In the genomic region with DNA sequence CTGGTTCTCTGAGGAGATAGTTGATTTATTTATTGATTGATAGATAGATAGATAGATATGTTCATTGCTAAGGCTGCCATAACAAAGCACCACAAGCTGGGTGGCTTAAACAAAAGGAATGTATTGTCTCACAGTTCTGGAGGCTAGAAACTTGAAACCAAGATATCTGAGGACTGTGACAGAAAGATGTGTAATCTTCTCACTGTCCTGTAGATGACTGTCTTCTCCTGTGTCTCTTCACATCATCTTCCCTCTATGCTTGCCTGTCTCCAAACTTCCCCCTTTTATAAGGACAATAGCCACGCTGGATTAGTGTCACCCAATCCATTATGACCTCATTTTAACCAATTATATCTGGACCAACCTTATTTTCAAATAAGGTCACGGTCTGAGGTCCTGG, we compare ENCODE assay signal across 1 cellular context.
TF ChIP-seq lines count a peak whose summit lies in the region.

No MANE protein-coding gene starts in this region.

TF ChIP-seq in GM12878, 131 proteins besides CTCF, POLR2A, EP300 and RAD21 (continued from another document):
- no peak for TF ChIP-seq IKZF2 (IDR thresholded peaks at IDR 0.05)
- no peak for TF ChIP-seq NR2C1 (IDR thresholded peaks at IDR 0.05)
- TF ChIP-seq HSF1 (IDR thresholded peaks at IDR 0.05; ENCODE audit: low read depth, low read length) = no peak
- no peak for TF ChIP-seq SUZ12 (IDR thresholded peaks at IDR 0.05; ENCODE audit: unreplicated experiment)
- TF ChIP-seq ATF7 (IDR thresholded peaks at IDR 0.05; ENCODE audit: low read depth) = no peak
- no peak for TF ChIP-seq BCL11A (IDR thresholded peaks at IDR 0.05; ENCODE audit: low read depth, low read length)
- TF ChIP-seq SMC3 (IDR thresholded peaks at IDR 0.05; ENCODE audit: borderline replicate concordance, low read length) = no peak
- no peak for TF ChIP-seq ZNF622 (IDR thresholded peaks at IDR 0.05)
- TF ChIP-seq SMAD5 (IDR thresholded peaks at IDR 0.05; ENCODE audit: low read depth) = no peak
- no peak for TF ChIP-seq JUNB (IDR thresholded peaks at IDR 0.05)
- TF ChIP-seq, protein P1, sequence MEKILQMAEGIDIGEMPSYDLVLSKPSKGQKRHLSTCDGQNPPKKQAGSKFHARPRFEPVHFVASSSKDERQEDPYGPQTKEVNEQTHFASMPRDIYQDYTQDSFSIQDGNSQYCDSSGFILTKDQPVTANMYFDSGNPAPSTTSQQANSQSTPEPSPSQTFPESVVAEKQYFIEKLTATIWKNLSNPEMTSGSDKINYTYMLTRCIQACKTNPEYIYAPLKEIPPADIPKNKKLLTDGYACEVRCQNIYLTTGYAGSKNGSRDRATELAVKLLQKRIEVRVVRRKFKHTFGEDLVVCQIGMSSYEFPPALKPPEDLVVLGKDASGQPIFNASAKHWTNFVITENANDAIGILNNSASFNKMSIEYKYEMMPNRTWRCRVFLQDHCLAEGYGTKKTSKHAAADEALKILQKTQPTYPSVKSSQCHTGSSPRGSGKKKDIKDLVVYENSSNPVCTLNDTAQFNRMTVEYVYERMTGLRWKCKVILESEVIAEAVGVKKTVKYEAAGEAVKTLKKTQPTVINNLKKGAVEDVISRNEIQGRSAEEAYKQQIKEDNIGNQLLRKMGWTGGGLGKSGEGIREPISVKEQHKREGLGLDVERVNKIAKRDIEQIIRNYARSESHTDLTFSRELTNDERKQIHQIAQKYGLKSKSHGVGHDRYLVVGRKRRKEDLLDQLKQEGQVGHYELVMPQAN (conservative IDR thresholded peaks at IDR 0.05) = no peak
- TF ChIP-seq, protein P2, sequence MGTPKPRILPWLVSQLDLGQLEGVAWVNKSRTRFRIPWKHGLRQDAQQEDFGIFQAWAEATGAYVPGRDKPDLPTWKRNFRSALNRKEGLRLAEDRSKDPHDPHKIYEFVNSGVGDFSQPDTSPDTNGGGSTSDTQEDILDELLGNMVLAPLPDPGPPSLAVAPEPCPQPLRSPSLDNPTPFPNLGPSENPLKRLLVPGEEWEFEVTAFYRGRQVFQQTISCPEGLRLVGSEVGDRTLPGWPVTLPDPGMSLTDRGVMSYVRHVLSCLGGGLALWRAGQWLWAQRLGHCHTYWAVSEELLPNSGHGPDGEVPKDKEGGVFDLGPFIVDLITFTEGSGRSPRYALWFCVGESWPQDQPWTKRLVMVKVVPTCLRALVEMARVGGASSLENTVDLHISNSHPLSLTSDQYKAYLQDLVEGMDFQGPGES (IDR thresholded peaks at IDR 0.05) = no peak
- no peak for TF ChIP-seq SREBF1 (IDR thresholded peaks at IDR 0.05; ENCODE audit: low read length)
- TF ChIP-seq GABPA (IDR thresholded peaks at IDR 0.05; ENCODE audit: low read depth) = no peak
- no peak for TF ChIP-seq RBBP5 (conservative IDR thresholded peaks at IDR 0.05)
